In genomic region chr20:46951840-46952497, GRCh38 we compare ENCODE assay signal across 1 cellular context.
TF ChIP-seq lines count a peak whose summit lies in the region.

No MANE protein-coding gene starts in this region.

TF ChIP-seq in WTC11, 78 proteins besides CTCF, POLR2A, EP300 and RAD21 (continued from another document):
- TF ChIP-seq ZNF416 (CRISPR knock-in tag; IDR thresholded peaks at IDR 0.05) (no peak), CREB1 (CRISPR knock-in tag; IDR thresholded peaks at IDR 0.05) (no peak), ZBTB43 (CRISPR knock-in tag; IDR thresholded peaks at IDR 0.05) (no peak), JAZF1 (CRISPR knock-in tag; IDR thresholded peaks at IDR 0.05) (no peak), HMGXB4 (CRISPR knock-in tag; IDR thresholded peaks at IDR 0.05) (no peak), HMGA2 (CRISPR knock-in tag; IDR thresholded peaks at IDR 0.05) (no peak), OVOL2 (CRISPR knock-in tag; IDR thresholded peaks at IDR 0.05; ENCODE audit: borderline replicate concordance) (no peak), FOXK1 (CRISPR knock-in tag; IDR thresholded peaks at IDR 0.05) (no peak), ZNF281 (CRISPR knock-in tag; IDR thresholded peaks at IDR 0.05) (no peak), TP53 (CRISPR knock-in tag; IDR thresholded peaks at IDR 0.05) (no peak), ZNF219 (CRISPR knock-in tag; IDR thresholded peaks at IDR 0.05; ENCODE audit: borderline replicate concordance) (no peak), ZNF263 (CRISPR knock-in tag; IDR thresholded peaks at IDR 0.05; ENCODE audit: low read depth) (no peak), PRDM15 (CRISPR knock-in tag; IDR thresholded peaks at IDR 0.05) (no peak), MYBL2 (CRISPR knock-in tag; IDR thresholded peaks at IDR 0.05) (no peak), ATF3 (CRISPR knock-in tag; conservative IDR thresholded peaks at IDR 0.05) (no peak)
TF ChIP-seq in WTC11: peak in this region for 0.
